8 cellular contexts compared by ENCODE assay signal in the genomic region with DNA sequence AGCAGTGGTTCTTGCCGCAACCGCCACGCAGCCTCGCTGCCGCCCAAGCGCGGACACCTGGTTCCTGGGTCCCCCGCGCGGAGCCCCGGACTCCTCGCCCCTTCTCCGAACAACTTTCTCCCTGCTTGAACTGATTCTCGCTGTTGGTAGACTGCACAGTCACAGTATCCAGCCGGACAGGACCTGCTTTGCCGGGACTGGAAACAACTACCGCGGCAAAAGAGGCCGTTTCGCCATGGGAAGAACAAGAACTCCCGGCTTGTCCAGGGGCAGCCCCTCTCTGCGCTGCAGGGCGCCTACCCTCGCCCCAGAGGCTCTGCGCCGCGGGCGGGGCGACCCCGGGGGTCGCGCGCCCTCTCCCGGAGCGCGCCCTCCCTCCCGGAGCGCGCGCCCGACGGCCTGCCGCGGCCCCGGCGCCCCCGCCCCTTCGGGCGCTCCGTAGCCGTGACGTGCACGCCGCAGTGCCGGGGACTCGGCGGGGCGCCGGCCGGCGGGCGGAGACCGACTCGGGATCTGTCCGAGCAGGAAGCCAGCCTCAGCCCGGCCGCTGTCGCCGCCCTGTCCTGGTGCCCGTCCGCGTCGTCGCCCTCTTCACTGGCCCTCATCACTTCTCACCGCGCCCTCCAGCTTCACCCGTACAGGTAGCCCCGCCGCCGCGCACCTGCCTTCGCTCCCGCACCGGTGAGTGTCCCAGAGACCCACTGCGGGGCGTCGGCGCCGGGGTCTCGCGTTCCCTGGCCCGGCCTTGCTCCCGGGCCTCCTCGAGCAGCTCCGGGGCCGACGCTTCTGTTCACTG. TPM values are rescaled to one million over a fixed set of nuclear protein-coding genes. Genes with fewer than 3 reads are reported as not detected.
DNase-seq lines count a peak whose midpoint lies in the region; ATAC-seq and TF ChIP-seq lines count a peak whose summit lies in the region.

A gene (plus strand): TSS at position 497 of the 796 bp plus-strand sequence. CDS start 68,309 bp downstream, outside the sequence.

- no peak within 1 kb of the TSS for H2BK15ac ChIP-seq in mesendoderm (replicated peaks; ENCODE audit: low read depth)

- WGBS in mesendoderm (ENCODE audit: extremely low coverage, insufficient coverage, low lambda C conversion rate): no CpG with 5 or more reads among the region's 97 CpGs

- peak within 1 kb of the TSS; percentile 90 for H3K4me2 ChIP-seq in mesendoderm (ENCODE audit: low read length)

- peak within 1 kb of the TSS; percentile 93 for H3K27ac ChIP-seq in 22Rv1
- peak within 1 kb of the TSS; percentile 63 for H3K27ac ChIP-seq in mesendoderm (ENCODE audit: low read depth, low read length)

- H3K18ac ChIP-seq in mesendoderm (ENCODE audit: low read length): peak within 1 kb of the TSS; percentile 97

- no peak within 1 kb of the TSS for H2BK120ac ChIP-seq in mesendoderm (ENCODE audit: low read depth, low read length)

- H4K5ac ChIP-seq in mesendoderm (ENCODE audit: low read length): no peak within 1 kb of the TSS

- H3K36me3 ChIP-seq in mesendoderm (ENCODE audit: control insufficient read depth, insufficient read depth, low read length): no peaks in the 10 kb centered on the region

- ATAC-seq in GM18505 (IDR thresholded peaks at IDR 0.05; ENCODE audit: unreplicated experiment) (peak; percentile 80), HG02885 (IDR thresholded peaks at IDR 0.05; ENCODE audit: poor library complexity, unreplicated experiment) (peak; percentile 89)

- H4K8ac ChIP-seq in mesendoderm (ENCODE audit: low read depth, low read length): peak within 1 kb of the TSS; percentile 3

- no peaks in the 10 kb centered on the region for H3K27me3 ChIP-seq in mesendoderm (ENCODE audit: insufficient read depth, low read length, poor library complexity)

- H2AK5ac ChIP-seq in mesendoderm (ENCODE audit: low read length): no peak within 1 kb of the TSS

- peak within 1 kb of the TSS; percentile 94 for H3K9ac ChIP-seq in mesendoderm (ENCODE audit: low read length)

- no peaks in the 10 kb centered on the region for H3K79me1 ChIP-seq in mesendoderm (ENCODE audit: low read length)

- no peak within 1 kb of the TSS for H2BK5ac ChIP-seq in mesendoderm (ENCODE audit: low read length)

- H3K23ac ChIP-seq in mesendoderm (ENCODE audit: low read length): no peak within 1 kb of the TSS

- DNase-seq in NCI-H2227 (lab: John Stamatoyannopoulos, UW; ENCODE audit: unreplicated experiment): peak; percentile 71
- peak in 2 of 3 experiments; percentile 4 to 18 for DNase-seq in activated CD8-positive, alpha-beta memory T cell treated with anti-CD3 and anti-CD28 coated beads for 48 hours (ENCODE audit: low read depth in 2 of 3, low spot score in 2 of 3)
- peak; percentile 70 for DNase-seq in mesendoderm
- peak; percentile 5 to 8 for DNase-seq in stimulated activated CD8-positive, alpha-beta memory T cell treated with anti-CD3 and anti-CD28 coated beads, Interleukin-7, amount 100 ng/mL, for 1 hour (ENCODE audit: low read depth in 2 of 2)

- peak; percentile 71 for TF ChIP-seq POLR2A in GM18505 (IDR thresholded peaks at IDR 0.05; ENCODE audit: borderline replicate concordance, extremely low read depth, insufficient read depth, insufficient read length)

- H3K4me3 ChIP-seq in mesendoderm (ENCODE audit: low read length): peak within 1 kb of the TSS; percentile 90

- peak within 1 kb of the TSS; percentile 97 for H3K56ac ChIP-seq in mesendoderm (ENCODE audit: low read length)

- in situ Hi-C loops in endometrial microvascular endothelial cells (cut with HindIII; ENCODE audit: inconsistent ontology term, low pct_unique_long_range_greater_than_20kb, low sequenced_read_pairs): no loop called here

- TF ChIP-seq CTCF in 22Rv1 (IDR thresholded peaks at IDR 0.05): peak; percentile 12

- no peaks in the 10 kb centered on the region for H3K4me1 ChIP-seq in mesendoderm (ENCODE audit: control insufficient read depth, low read depth, low read length)

- peak within 1 kb of the TSS; percentile 20 for H3K4ac ChIP-seq in mesendoderm (ENCODE audit: low read depth, low read length)

- no peaks in the 10 kb centered on the region for H3K79me2 ChIP-seq in mesendoderm (ENCODE audit: control insufficient read depth, insufficient read depth, low read length)

RNA-seq across cellular contexts. Expression of the gene that starts here (rescaled TPM):
- 21.2 TPM for total RNA-seq in endometrial microvascular endothelial cells (ENCODE audit: inconsistent ontology term)
- 9.7 TPM for polyA plus RNA-seq in mesendoderm (2013, experiment 1 of 2)
- 9.7 TPM for polyA plus RNA-seq in mesendoderm (2013, experiment 2 of 2)

Comparison
In these comparisons a context has a peak if more than half of its experiments do, and no peak if none do; other contexts are left out.
1. Peak in every context shown above with its lines: DNase-seq, ATAC-seq, H3K4me3 ChIP-seq and H3K27ac ChIP-seq.
2. DNase-seq: peak in every context shown above with its lines; median percentile 71 in NCI-H2227; 70 in mesendoderm; 11 in activated CD8-positive, alpha-beta memory T cell treated with anti-CD3 and anti-CD28 coated beads for 48 hours; 6 in stimulated activated CD8-positive, alpha-beta memory T cell treated with anti-CD3 and anti-CD28 coated beads, Interleukin-7, amount 100 ng/mL, for 1 hour.